ENCODE assay signal across 18 cellular contexts in genomic region chr9:95076696-95077052, GRCh38.
A peak's percentile ranks its signal among the peaks of the same experiment; 100 is the strongest.
DNase-seq lines count a peak whose midpoint lies in the region; ATAC-seq and TF ChIP-seq lines count a peak whose summit lies in the region.
"Had no signal": no experiment of that assay in that cellular context is flagged by ENCODE, and none has a peak within 500 bp of the region (broad histone marks: within the 10 kb centered on the region; RNA-seq: fewer than 3 reads in every experiment).

No MANE protein-coding gene starts in this region.

- WGBS in body of pancreas, 2 donors, result 22 to 39% methylated on average over 1 of the region's 1 CpG

- DNase-seq in body of pancreas (no peak), right atrium auricular region (ENCODE audit: low spot score) (no peak), tibial artery (no peak), NCI-H526 treated with DMSO at 0.1 percent for 48 hours (lab: John Stamatoyannopoulos, UW) (no peak)
- no peak for DNase-seq in activated T-cell treated with anti-CD3 and anti-CD28 coated beads, Interleukin-2, amount 50 U/mL, for 1 hour
- no peak for DNase-seq in activated naive CD4-positive, alpha-beta T cell treated with anti-CD3 and anti-CD28 coated beads, Interleukin-2, amount 50 U/mL, for 16 hours
- DNase-seq: activated naive CD8-positive, alpha-beta T cell treated with anti-CD3 and anti-CD28 coated beads, Interleukin-2, amount 10 ng/mL, durations not matched to agents 7 days and 5 days; activated T-cell treated with anti-CD3 and anti-CD28 coated beads, Interleukin-2, amount 50 U/mL, for 24 hours; AML-193; cerebellar nuclear complex; HCEC 1CT; NCI-H187 treated with DMSO at 0.1 percent for 48 hours; NCI-H524 treated with DMSO at 0.1 percent for 48 hours; OCI-M1 had no signal

- TF ChIP-seq CTCF in body of pancreas (IDR thresholded peaks at IDR 0.05) (no peak), right atrium auricular region (IDR thresholded peaks at IDR 0.05) (no peak), parathyroid adenoma (IDR thresholded peaks at IDR 0.05) (no peak), tibial artery (IDR thresholded peaks at IDR 0.05) (no peak)

- no peak for ATAC-seq in body of pancreas
- ATAC-seq in HG02973 (IDR thresholded peaks at IDR 0.05; ENCODE audit: unreplicated experiment), result no peak
- ATAC-seq: natural killer cell treated with Interleukin-12 subunit alpha and Interleukin-12 subunit beta and Interleukin-15 and Interleukin-18, amount 100 ng/mL, for 72 hours had no signal

- TF ChIP-seq POLR2A in body of pancreas (IDR thresholded peaks at IDR 0.05), result no peak

- H3K36me3 ChIP-seq in body of pancreas (replicated peaks in 1 of 2; ENCODE audit: insufficient read depth in 1 of 2, low read depth in 2 of 2), result peaks cover 0 to 6% of the 10 kb centered on the region in 2 donors
- H3K36me3 ChIP-seq in right atrium auricular region, result peaks cover 53% of the 10 kb centered on the region
- no peaks in the 10 kb centered on the region for H3K36me3 ChIP-seq in parathyroid adenoma (ENCODE audit: control insufficient read depth, insufficient read depth, low read length)
- H3K36me3 ChIP-seq in tibial artery, result peaks cover 18 to 37% (median 23%) of the 10 kb centered on the region in 3 donors

- H3K9ac ChIP-seq in parathyroid adenoma, result no peak overlapping the region

- H3K27ac ChIP-seq in body of pancreas (peak overlapping the region; percentile 43 to 74 (median 52)), right atrium auricular region (peak overlapping the region; percentile 52 to 72), parathyroid adenoma (no peak overlapping the region), tibial artery (peak overlapping the region; percentile 79 to 93)
- H3K27ac ChIP-seq: SK-N-MC had no signal

- H3K27me3 ChIP-seq in body of pancreas, result no peaks in the 10 kb centered on the region
- H3K27me3 ChIP-seq in right atrium auricular region, result no peaks in the 10 kb centered on the region
- H3K27me3 ChIP-seq in parathyroid adenoma (ENCODE audit: control insufficient read depth, insufficient read depth, low read length), result no peaks in the 10 kb centered on the region
- no peaks in the 10 kb centered on the region for H3K27me3 ChIP-seq in tibial artery

- H3K4me3 ChIP-seq in body of pancreas, result no peak overlapping the region
- H3K4me3 ChIP-seq in right atrium auricular region, result no peak overlapping the region
- H3K4me3 ChIP-seq in parathyroid adenoma (ENCODE audit: low read depth, low read length), result peak overlapping the region; percentile 30
- H3K4me3 ChIP-seq in tibial artery, result peak overlapping the region; percentile 7 to 11
- H3K4me3 ChIP-seq: SK-N-MC had no signal

- H3K4me2 ChIP-seq in parathyroid adenoma (ENCODE audit: low read length), result peak overlapping the region; percentile 75

- H3K4me1 ChIP-seq in body of pancreas (peaks cover 76% of the 10 kb centered on the region), right atrium auricular region (peaks cover 0 to 90% of the 10 kb centered on the region in 2 donors), parathyroid adenoma (peaks cover 12% of the 10 kb centered on the region), tibial artery (peaks cover 0 to 100% (median 85%) of the 10 kb centered on the region in 4 donors)

- H3K79me2 ChIP-seq in parathyroid adenoma, result peaks cover 59% of the 10 kb centered on the region

- intact Hi-C loops in body of pancreas (cut with DNase I) (no loop called here), tibial artery (cut with DNase I; ENCODE audit: low total_unique reads) (no loop called here)

- H2AFZ ChIP-seq in parathyroid adenoma, result no peak overlapping the region

- no peaks in the 10 kb centered on the region for H3K9me3 ChIP-seq in body of pancreas
- no peaks in the 10 kb centered on the region for H3K9me3 ChIP-seq in right atrium auricular region
- no peaks in the 10 kb centered on the region for H3K9me3 ChIP-seq in parathyroid adenoma (ENCODE audit: control insufficient read depth, low read length)
- H3K9me3 ChIP-seq in tibial artery, result no peaks in the 10 kb centered on the region

Comparison
In these comparisons a context has a peak if more than half of its experiments do, and no peak if none do; other contexts are left out.
1. H3K4me3 ChIP-seq: peak in parathyroid adenoma (single experiment) and tibial artery (2 of 2); none in body of pancreas (0 of 2) and right atrium auricular region (0 of 2).